Comparison of ENCODE assay signal across 14 cellular contexts in the genomic region with DNA sequence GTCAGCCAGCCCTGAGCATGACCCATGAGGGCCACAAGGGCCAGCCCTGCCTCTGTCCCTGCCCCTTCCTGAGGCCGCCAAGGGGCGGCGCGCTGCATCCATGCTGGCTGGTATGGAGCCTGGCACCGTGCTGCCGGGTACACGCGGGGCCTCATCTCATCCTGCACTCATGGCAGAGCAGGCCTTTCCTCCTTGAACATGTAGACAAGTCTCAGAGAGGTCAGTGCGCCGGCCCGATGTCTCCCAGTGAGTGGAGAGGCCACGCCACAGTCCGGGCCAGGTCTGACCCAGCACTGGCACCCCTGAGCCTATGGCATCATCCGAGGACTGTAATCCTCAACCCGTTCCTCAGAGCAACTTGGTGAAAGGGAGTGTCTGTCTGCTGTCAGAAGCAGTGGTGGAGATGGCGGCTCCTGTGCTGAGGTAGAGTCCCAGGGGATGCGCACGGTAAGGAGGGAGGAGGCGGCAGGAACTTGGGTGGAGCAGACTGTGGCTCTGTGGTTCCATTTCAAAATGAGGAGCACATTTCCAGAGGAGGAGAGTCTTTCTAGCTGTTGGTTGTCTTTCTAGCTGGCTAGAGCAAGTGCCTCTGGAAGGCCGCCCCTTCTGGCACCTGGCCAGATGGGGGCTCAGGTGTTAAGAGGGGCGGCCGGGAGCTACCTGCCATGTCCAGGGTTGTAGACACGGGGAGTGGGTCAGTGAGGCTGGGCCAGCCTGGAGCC. TPM values are rescaled to one million over a fixed set of nuclear protein-coding genes. Genes with fewer than 3 reads are reported as not detected.
DNase-seq lines count a peak whose midpoint lies in the region; ATAC-seq and TF ChIP-seq lines count a peak whose summit lies in the region.
"Had no signal": no experiment of that assay in that cellular context is flagged by ENCODE, and none has a peak within 500 bp of the region (broad histone marks: within the 10 kb centered on the region; RNA-seq: fewer than 3 reads in every experiment).

No MANE protein-coding gene starts in this region.

- H3K9me2 ChIP-seq in hepatocyte (replicated peaks; ENCODE audit: insufficient read depth): no peaks in the 10 kb centered on the region

- H3K9ac ChIP-seq in DND-41 (ENCODE audit: low read depth, low read length): no peak overlapping the region
- peak overlapping the region; percentile 30 for H3K9ac ChIP-seq in skeletal muscle satellite cell (ENCODE audit: low read depth, low read length)

- DNase-seq in DND-41 (no peak), astrocyte of the spinal cord (ENCODE audit: low read depth, low spot score) (no peak), hepatocyte (ENCODE audit: low spot score) (no peak), NCI-H1048 (lab: John Stamatoyannopoulos, UW) (no peak)
- DNase-seq: activated CD4-positive, alpha-beta T cell treated with anti-CD3 and anti-CD28 coated beads for 1 hour; activated effector memory CD4-positive, alpha-beta T cell treated with anti-CD3 and anti-CD28 coated beads, Interleukin-2, amount 50 U/mL, for 16 hours; CD4-positive, alpha-beta memory T cell; naive B cell; NCI-H510A treated with DMSO at 0.1 percent for 48 hours; stimulated activated naive CD8-positive, alpha-beta T cell treated with anti-CD3 and anti-CD28 coated beads, Interleukin-15, amount 100 ng/mL, for 72 hours had no signal

- no peak overlapping the region for H3K4me3 ChIP-seq in DND-41 (ENCODE audit: low read depth in 1 of 2, low read length in 2 of 2)
- no peak overlapping the region for H3K4me3 ChIP-seq in astrocyte of the spinal cord (ENCODE audit: low read depth, low read length)
- no peak overlapping the region for H3K4me3 ChIP-seq in hepatocyte
- H3K4me3 ChIP-seq in skeletal muscle satellite cell (ENCODE audit: low read length): no peak overlapping the region

- ATAC-seq in DND-41 (ENCODE audit: insufficient read depth, low read depth) (no peak), GM19023 (IDR thresholded peaks at IDR 0.05; ENCODE audit: unreplicated experiment) (no peak), GM18498 (IDR thresholded peaks at IDR 0.05; ENCODE audit: unreplicated experiment) (no peak), HG02981 (IDR thresholded peaks at IDR 0.05; ENCODE audit: unreplicated experiment) (no peak)
- ATAC-seq: stimulated activated naive CD8-positive, alpha-beta T cell treated with anti-CD3 and anti-CD28 coated beads, Interleukin-15, amount 100 ng/mL, for 72 hours had no signal

- H4K20me1 ChIP-seq in DND-41 (ENCODE audit: insufficient read depth, low read length): peaks cover 9% of the 10 kb centered on the region
- H4K20me1 ChIP-seq in hepatocyte (ENCODE audit: insufficient read depth, poor library complexity, severe bottlenecking): no peaks in the 10 kb centered on the region

- in situ Hi-C loops in astrocyte of the spinal cord (cut with HindIII; ENCODE audit: low sequenced_read_pairs): no loop called here

- no peaks in the 10 kb centered on the region for H3K27me3 ChIP-seq in DND-41 (ENCODE audit: insufficient read depth, low read length, poor library complexity)
- no peaks in the 10 kb centered on the region for H3K27me3 ChIP-seq in hepatocyte
- H3K27me3 ChIP-seq in skeletal muscle satellite cell (ENCODE audit: control insufficient read depth, insufficient read depth, low read length): no peaks in the 10 kb centered on the region

- no peaks in the 10 kb centered on the region for H3K9me3 ChIP-seq in DND-41 (ENCODE audit: insufficient read depth, low read length, severe bottlenecking)
- no peaks in the 10 kb centered on the region for H3K9me3 ChIP-seq in hepatocyte (ENCODE audit: low read depth)
- no peaks in the 10 kb centered on the region for H3K9me3 ChIP-seq in skeletal muscle satellite cell (replicated peaks; ENCODE audit: low read length)

- 81% methylated on average over 22 of the region's 23 CpGs for WGBS in hepatocyte (ENCODE audit: low lambda C conversion rate, missing lambda C conversion rate)

- H3K79me2 ChIP-seq in DND-41 (ENCODE audit: insufficient read depth, low read length) (no peaks in the 10 kb centered on the region), hepatocyte (no peaks in the 10 kb centered on the region)

- TF ChIP-seq CTCF in DND-41 (IDR thresholded peaks at IDR 0.05; ENCODE audit: borderline replicate concordance, extremely low read depth, low read length, poor library complexity, severe bottlenecking) (no peak), astrocyte of the spinal cord (IDR thresholded peaks at IDR 0.05; ENCODE audit: low read depth, low read length) (peak; percentile 25), hepatocyte (IDR thresholded peaks at IDR 0.05; ENCODE audit: poor library complexity) (peak; percentile 21)

- H3K4me2 ChIP-seq in DND-41 (ENCODE audit: insufficient read depth, low read length): no peak overlapping the region
- H3K4me2 ChIP-seq in hepatocyte: peak overlapping the region; percentile 39
- H3K4me2 ChIP-seq in skeletal muscle satellite cell (ENCODE audit: low read length): peak overlapping the region; percentile 22

- H2AFZ ChIP-seq in DND-41 (ENCODE audit: low read depth, low read length) (no peak overlapping the region), hepatocyte (no peak overlapping the region)

- H3K36me3 ChIP-seq in DND-41 (ENCODE audit: insufficient read depth, low read length) (peaks cover 52% of the 10 kb centered on the region), hepatocyte (replicated peaks; ENCODE audit: insufficient read depth, low read depth) (no peaks in the 10 kb centered on the region), skeletal muscle satellite cell (ENCODE audit: insufficient read depth, low read length) (peaks cover 33% of the 10 kb centered on the region)

- H3K4me1 ChIP-seq in DND-41 (ENCODE audit: insufficient read depth, low read length) (no peaks in the 10 kb centered on the region), hepatocyte (ENCODE audit: insufficient read depth) (peaks cover 27% of the 10 kb centered on the region), skeletal muscle satellite cell (ENCODE audit: control insufficient read depth, insufficient read depth, low read length) (peaks cover 19% of the 10 kb centered on the region)

- 0 out of 2 replicates have a peak overlapping the region, but pooled peaks have one; percentile 16 for H3K27ac ChIP-seq in DND-41 (ENCODE audit: low read length)
- peak overlapping the region; percentile 85 for H3K27ac ChIP-seq in hepatocyte

RNA-seq across cellular contexts. Expression of gene TRMT44, which starts 32.8 kb away (rescaled TPM):
- 13.2 and 20.1 TPM in 2 replicates for total RNA-seq in hepatocyte
- polyA plus RNA-seq in hepatocyte: 8.2 and 13.2 TPM in 2 replicates
- 15.3 and 24.3 TPM in 2 replicates for total RNA-seq in skeletal muscle satellite cell (2012; rRNA removed)

RNA-seq across cellular contexts. Expression of gene ACOX3, which starts 32.8 kb away (rescaled TPM):
- 21.0 and 22.5 TPM in 2 replicates for total RNA-seq in hepatocyte
- polyA plus RNA-seq in hepatocyte: 13.9 and 17.6 TPM in 2 replicates
- 23.6 and 27.5 TPM in 2 replicates for total RNA-seq in skeletal muscle satellite cell (2012; rRNA removed)
